ENCODE assay signal across 19 cellular contexts in the genomic region with DNA sequence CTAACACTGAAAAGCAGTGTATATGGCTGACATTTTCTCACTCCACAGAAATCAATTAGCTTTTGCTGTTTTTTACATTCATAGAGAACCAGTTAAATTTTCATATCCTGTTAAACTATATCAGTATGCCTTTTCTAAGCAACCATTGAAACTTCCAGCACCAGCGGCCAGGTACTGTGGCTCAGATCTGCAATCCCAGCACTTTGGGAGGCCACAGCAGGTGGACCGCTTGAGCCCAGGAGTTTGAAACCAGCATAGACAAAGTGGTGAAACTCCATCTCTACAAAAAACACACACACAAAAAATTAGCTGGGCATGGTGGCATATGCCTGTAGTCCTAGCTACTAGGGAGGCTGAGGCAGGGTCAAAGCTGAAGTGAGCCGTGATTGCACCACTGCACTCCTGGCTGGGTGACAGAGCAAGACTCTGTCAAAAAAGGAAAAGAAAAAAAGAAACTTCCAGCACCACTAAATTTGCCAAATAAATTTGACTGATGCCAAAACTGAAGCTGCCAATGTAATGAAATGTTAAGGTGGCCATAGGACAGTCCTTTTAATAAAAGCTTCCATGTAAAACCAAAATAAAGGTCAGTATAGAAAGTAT. TPM values are rescaled to one million over a fixed set of nuclear protein-coding genes. Genes with fewer than 3 reads are reported as not detected.
DNase-seq lines count a peak whose midpoint lies in the region; ATAC-seq and TF ChIP-seq lines count a peak whose summit lies in the region.
"Had no signal": no experiment of that assay in that cellular context is flagged by ENCODE, and none has a peak within 500 bp of the region (broad histone marks: within the 10 kb centered on the region; RNA-seq: fewer than 3 reads in every experiment).

No MANE protein-coding gene starts in this region.

- no peaks in the 10 kb centered on the region for H3K27me3 Mint-ChIP-seq in activated naive CD4-positive, alpha-beta T cell treated with anti-CD3 and anti-CD28 coated beads, Interleukin-2, amount 10 ng/mL, durations not matched to agents 7 days and 5 days

- WGBS in hepatocyte (ENCODE audit: low lambda C conversion rate, missing lambda C conversion rate), result 96% methylated on average over 3 of the region's 3 CpGs

- peak overlapping the region; percentile 25; the same call in 1 of the 2 replicates for H3K4me2 ChIP-seq in MM.1S (ENCODE audit: low read depth, low read length)
- H3K4me2 ChIP-seq in hepatocyte, result peak overlapping the region; percentile 51
- H3K4me2 ChIP-seq: smooth muscle cell had no signal

- peaks cover 37% of the 10 kb centered on the region for H3K4me1 ChIP-seq in MM.1S (ENCODE audit: low read length)
- peaks cover 19% of the 10 kb centered on the region for H3K4me1 ChIP-seq in hepatocyte (ENCODE audit: insufficient read depth)
- peaks cover 9 to 77% (median 54%) of the 10 kb centered on the region in 5 donors for H3K4me1 ChIP-seq in subcutaneous abdominal adipose tissue (ENCODE audit: control insufficient read depth in 5 of 5, insufficient read depth in 5 of 5, low read length in 5 of 5)

- H3K4me3 ChIP-seq in MM.1S (ENCODE audit: low read length) (no peak overlapping the region), hepatocyte (no peak overlapping the region), subcutaneous abdominal adipose tissue (ENCODE audit: low read depth in 1 of 5, low read length in 5 of 5) (no peak overlapping the region)
- H3K4me3 ChIP-seq: smooth muscle cell had no signal

- H3K27ac Mint-ChIP-seq in activated naive CD4-positive, alpha-beta T cell treated with anti-CD3 and anti-CD28 coated beads, Interleukin-2, amount 10 ng/mL, durations not matched to agents 7 days and 5 days, result peak overlapping the region; percentile 16
- H3K27ac Mint-ChIP-seq: stimulated activated effector memory CD8-positive, alpha-beta T cell treated with anti-CD3 and anti-CD28 coated beads, Interleukin-12 subunit alpha, Interleukin-12 subunit beta, amount 100 ng/mL, for 72 hours had no signal

- H3K9me2 ChIP-seq in MM.1S (replicated peaks; ENCODE audit: insufficient read depth, low read length) (no peaks in the 10 kb centered on the region), hepatocyte (replicated peaks; ENCODE audit: insufficient read depth) (no peaks in the 10 kb centered on the region)

- no peak for DNase-seq in activated naive CD4-positive, alpha-beta T cell treated with anti-CD3 and anti-CD28 coated beads, Interleukin-2, amount 10 ng/mL, durations not matched to agents 7 days and 5 days
- no peak for DNase-seq in activated naive CD4-positive, alpha-beta T cell (lab: John Stamatoyannopoulos, UW)
- DNase-seq in MM.1S (peak; percentile 64), hepatocyte (ENCODE audit: low spot score) (no peak), NCI-H146 treated with DMSO at 0.1 percent for 48 hours (lab: John Stamatoyannopoulos, UW; ENCODE audit: unreplicated experiment) (no peak)
- DNase-seq: activated CD4-positive, alpha-beta T cell treated with anti-CD3 and anti-CD28 coated beads for 4 hours; aorta; NCI-H1092 treated with DMSO at 0.1 percent for 48 hours; posterior cingulate gyrus; SHP77 treated with DMSO at 0.1 percent for 48 hours; T1000 had no signal

- H3K4me3 Mint-ChIP-seq in activated naive CD4-positive, alpha-beta T cell treated with anti-CD3 and anti-CD28 coated beads, Interleukin-2, amount 10 ng/mL, durations not matched to agents 7 days and 5 days, result no peak overlapping the region
- H3K4me3 Mint-ChIP-seq: stimulated activated effector memory CD8-positive, alpha-beta T cell treated with anti-CD3 and anti-CD28 coated beads, Interleukin-12 subunit alpha, Interleukin-12 subunit beta, amount 100 ng/mL, for 72 hours had no signal

- H3K79me2 ChIP-seq in MM.1S (ENCODE audit: low read length), result peaks cover 32% of the 10 kb centered on the region
- peaks cover 26% of the 10 kb centered on the region for H3K79me2 ChIP-seq in hepatocyte

- ATAC-seq in GM21528 (IDR thresholded peaks at IDR 0.05; ENCODE audit: low FRiP score, unreplicated experiment) (no peak), GM21529 (IDR thresholded peaks at IDR 0.05; ENCODE audit: unreplicated experiment) (no peak)
- ATAC-seq: HCT116; stimulated activated effector memory CD8-positive, alpha-beta T cell treated with anti-CD3 and anti-CD28 coated beads, Interleukin-12 subunit alpha, Interleukin-12 subunit beta, amount 100 ng/mL, for 72 hours had no signal

- no peaks in the 10 kb centered on the region for H3K9me3 ChIP-seq in MM.1S (replicated peaks; ENCODE audit: insufficient read depth, low read length)
- H3K9me3 ChIP-seq in hepatocyte (ENCODE audit: low read depth), result no peaks in the 10 kb centered on the region
- H3K9me3 ChIP-seq in subcutaneous abdominal adipose tissue (ENCODE audit: control insufficient read depth in 5 of 5, low read length in 5 of 5), result no peaks in the 10 kb centered on the region

- CTCF ChIA-PET in activated naive CD4-positive, alpha-beta T cell treated with anti-CD3 and anti-CD28 coated beads, Interleukin-2, amount 10 ng/mL, durations not matched to agents 7 days and 5 days (lab: Charles Lee), result interaction anchor here (1.2 to 1.6 kb wide), 2 partner anchors 9 to 113 kb away, joined by 4 to 5 read pairs; no protein-coding TSS in a partner anchor

- H3K27me3 ChIP-seq in MM.1S (replicated peaks; ENCODE audit: insufficient read depth, low read length) (no peaks in the 10 kb centered on the region), hepatocyte (no peaks in the 10 kb centered on the region), subcutaneous abdominal adipose tissue (ENCODE audit: control insufficient read depth in 5 of 5, insufficient read depth in 4 of 5, low read length in 5 of 5) (no peaks in the 10 kb centered on the region)

- H3K4me1 Mint-ChIP-seq in activated naive CD4-positive, alpha-beta T cell treated with anti-CD3 and anti-CD28 coated beads, Interleukin-2, amount 10 ng/mL, durations not matched to agents 7 days and 5 days, result peaks cover 40% of the 10 kb centered on the region

- peaks cover 45% of the 10 kb centered on the region for H3F3A ChIP-seq in MM.1S (ENCODE audit: insufficient read depth, low read length)

- TF ChIP-seq CTCF in MM.1S (IDR thresholded peaks at IDR 0.05; ENCODE audit: low read length) (no peak), hepatocyte (IDR thresholded peaks at IDR 0.05; ENCODE audit: poor library complexity) (no peak)

- H3K27ac ChIP-seq in MM.1S (ENCODE audit: low read length), result peak overlapping the region; percentile 53; the same call in 1 of the 2 replicates
- H3K27ac ChIP-seq in hepatocyte, result peak overlapping the region; percentile 26
- peak overlapping the region; percentile 67 for H3K27ac ChIP-seq in subcutaneous abdominal adipose tissue (ENCODE audit: low read depth, low read length)
- H3K27ac ChIP-seq: epithelial cell of prostate had no signal

- H3K36me3 ChIP-seq in MM.1S (replicated peaks; ENCODE audit: insufficient read depth, low read length), result 0 out of 2 replicates have a peak, but pooled peaks cover 3% of the 10 kb centered on the region
- H3K36me3 ChIP-seq in hepatocyte (replicated peaks; ENCODE audit: insufficient read depth, low read depth), result no peaks in the 10 kb centered on the region
- H3K36me3 ChIP-seq in subcutaneous abdominal adipose tissue (ENCODE audit: control insufficient read depth in 5 of 5, insufficient read depth in 5 of 5, low read length in 5 of 5), result peaks cover 0 to 39% (median 28%) of the 10 kb centered on the region in 5 donors

- no peaks in the 10 kb centered on the region for H4K20me1 ChIP-seq in MM.1S (ENCODE audit: insufficient read depth, low read length)
- peaks cover 10% of the 10 kb centered on the region for H4K20me1 ChIP-seq in hepatocyte (ENCODE audit: insufficient read depth, poor library complexity, severe bottlenecking)

- peaks cover 45% of the 10 kb centered on the region for H3K36me3 Mint-ChIP-seq in activated naive CD4-positive, alpha-beta T cell treated with anti-CD3 and anti-CD28 coated beads, Interleukin-2, amount 10 ng/mL, durations not matched to agents 7 days and 5 days

- H3K9ac ChIP-seq in MM.1S (ENCODE audit: low read length), result peak overlapping the region; percentile 3; the same call in 1 of the 2 replicates
- no peak overlapping the region for H3K9ac ChIP-seq in subcutaneous abdominal adipose tissue (ENCODE audit: low read length in 5 of 5)

- no peak overlapping the region for H2AFZ ChIP-seq in MM.1S (ENCODE audit: low read length)
- no peak overlapping the region for H2AFZ ChIP-seq in hepatocyte

- no peaks in the 10 kb centered on the region for H3K9me3 Mint-ChIP-seq in activated naive CD4-positive, alpha-beta T cell treated with anti-CD3 and anti-CD28 coated beads, Interleukin-2, amount 10 ng/mL, durations not matched to agents 7 days and 5 days
- H3K9me3 Mint-ChIP-seq: stimulated activated effector memory CD8-positive, alpha-beta T cell treated with anti-CD3 and anti-CD28 coated beads, Interleukin-12 subunit alpha, Interleukin-12 subunit beta, amount 100 ng/mL, for 72 hours had no signal

RNA-seq across cellular contexts. Expression of a gene that starts 3.4 kb away (rescaled TPM):
- 10.2 and 10.7 TPM in 2 replicates for total RNA-seq in hepatocyte
- polyA plus RNA-seq in hepatocyte, result 1.6 TPM in 1 of 2 replicates, not detected in the other
- polyA plus RNA-seq: smooth muscle cell had no signal

RNA-seq across cellular contexts. Expression of a gene that starts 29.4 kb away (rescaled TPM):
- 3.9 and 4.0 TPM in 2 replicates for total RNA-seq in hepatocyte
- polyA plus RNA-seq in hepatocyte, result 8.3 and 14.9 TPM in 2 replicates
- polyA plus RNA-seq: keratinocyte had no signal

RNA-seq across cellular contexts. Expression of a gene that starts 58.8 kb away (rescaled TPM):
- total RNA-seq in hepatocyte, result not detected in 2 replicates
- polyA plus RNA-seq in hepatocyte, result 0.39 TPM in 1 of 2 replicates, not detected in the other
- total RNA-seq: smooth muscle cell had no signal
- polyA plus RNA-seq: keratinocyte, smooth muscle cell had no signal
